Comparison of ENCODE assay signal across 1 cellular context in the genomic region with DNA sequence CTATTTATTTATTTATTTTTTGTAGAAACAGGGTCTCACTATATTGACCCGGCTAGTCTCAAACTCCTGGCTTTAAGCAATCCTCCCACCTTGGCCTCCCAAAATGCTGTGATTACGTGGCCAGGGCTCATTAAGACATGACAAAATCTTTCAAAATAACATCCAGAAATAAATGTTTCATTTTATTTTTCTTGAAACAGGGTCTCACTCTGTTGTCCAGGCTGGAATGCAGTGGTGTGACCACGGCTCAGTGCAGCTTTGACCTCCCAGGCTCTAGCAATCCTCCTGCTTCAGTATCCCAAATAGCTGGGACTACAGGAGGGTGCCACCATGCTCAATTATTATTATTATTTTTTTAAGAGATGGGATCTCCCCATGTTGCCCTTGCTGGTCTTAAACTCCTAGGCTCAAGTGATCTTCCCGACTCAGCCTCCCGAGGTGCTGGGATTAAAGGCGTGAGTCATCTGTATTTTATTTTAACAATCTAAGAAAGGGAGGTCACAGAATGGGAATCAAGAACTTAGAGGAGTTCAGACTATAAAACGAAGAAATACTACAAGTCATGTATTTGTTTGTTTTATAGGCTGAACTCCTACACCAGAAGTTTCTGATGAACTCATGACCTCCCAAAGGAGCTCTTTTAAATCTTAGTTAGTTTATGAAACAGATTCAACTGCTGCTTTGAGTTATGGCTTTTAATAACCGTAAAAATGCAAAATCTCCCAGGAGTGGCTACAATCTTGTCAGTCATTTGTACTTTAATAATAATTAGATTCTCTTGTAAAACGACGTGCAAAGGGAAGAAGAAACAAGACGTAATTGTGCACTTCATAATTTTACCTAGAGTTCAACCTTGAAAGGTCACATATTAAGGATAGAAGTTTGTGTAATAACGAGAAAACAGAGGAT.
A peak's percentile ranks its signal among the peaks of the same experiment; 100 is the strongest.
TF ChIP-seq lines count a peak whose summit lies in the region.

No MANE protein-coding gene starts in this region.

TF ChIP-seq in HEK293, 187 proteins besides CTCF, POLR2A, EP300 and RAD21 (continued from another document and continues in another):
- TF ChIP-seq, protein P1, sequence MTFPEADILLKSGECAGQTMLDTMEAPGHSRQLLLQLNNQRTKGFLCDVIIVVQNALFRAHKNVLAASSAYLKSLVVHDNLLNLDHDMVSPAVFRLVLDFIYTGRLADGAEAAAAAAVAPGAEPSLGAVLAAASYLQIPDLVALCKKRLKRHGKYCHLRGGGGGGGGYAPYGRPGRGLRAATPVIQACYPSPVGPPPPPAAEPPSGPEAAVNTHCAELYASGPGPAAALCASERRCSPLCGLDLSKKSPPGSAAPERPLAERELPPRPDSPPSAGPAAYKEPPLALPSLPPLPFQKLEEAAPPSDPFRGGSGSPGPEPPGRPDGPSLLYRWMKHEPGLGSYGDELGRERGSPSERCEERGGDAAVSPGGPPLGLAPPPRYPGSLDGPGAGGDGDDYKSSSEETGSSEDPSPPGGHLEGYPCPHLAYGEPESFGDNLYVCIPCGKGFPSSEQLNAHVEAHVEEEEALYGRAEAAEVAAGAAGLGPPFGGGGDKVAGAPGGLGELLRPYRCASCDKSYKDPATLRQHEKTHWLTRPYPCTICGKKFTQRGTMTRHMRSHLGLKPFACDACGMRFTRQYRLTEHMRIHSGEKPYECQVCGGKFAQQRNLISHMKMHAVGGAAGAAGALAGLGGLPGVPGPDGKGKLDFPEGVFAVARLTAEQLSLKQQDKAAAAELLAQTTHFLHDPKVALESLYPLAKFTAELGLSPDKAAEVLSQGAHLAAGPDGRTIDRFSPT (tag by site-specific recombination; IDR thresholded peaks at IDR 0.05), result peak; percentile 61; the same call in 1 of the 2 replicates
- no peak for TF ChIP-seq ZNF16 (tag by site-specific recombination; IDR thresholded peaks at IDR 0.05; ENCODE audit: low read depth)
- peak; percentile 40; the same call in 1 of the 2 replicates for TF ChIP-seq ZIC2 (tag by site-specific recombination; IDR thresholded peaks at IDR 0.05)
- TF ChIP-seq GLI4 (tag by site-specific recombination; IDR thresholded peaks at IDR 0.05), result no peak
- TF ChIP-seq ZNF558 (tag by site-specific recombination; IDR thresholded peaks at IDR 0.05), result no peak
- no peak for TF ChIP-seq ZNF394 (tag by site-specific recombination; IDR thresholded peaks at IDR 0.05; ENCODE audit: borderline replicate concordance)
- TF ChIP-seq OVOL3 (tag by site-specific recombination; IDR thresholded peaks at IDR 0.05), result no peak
- TF ChIP-seq, protein P2, sequence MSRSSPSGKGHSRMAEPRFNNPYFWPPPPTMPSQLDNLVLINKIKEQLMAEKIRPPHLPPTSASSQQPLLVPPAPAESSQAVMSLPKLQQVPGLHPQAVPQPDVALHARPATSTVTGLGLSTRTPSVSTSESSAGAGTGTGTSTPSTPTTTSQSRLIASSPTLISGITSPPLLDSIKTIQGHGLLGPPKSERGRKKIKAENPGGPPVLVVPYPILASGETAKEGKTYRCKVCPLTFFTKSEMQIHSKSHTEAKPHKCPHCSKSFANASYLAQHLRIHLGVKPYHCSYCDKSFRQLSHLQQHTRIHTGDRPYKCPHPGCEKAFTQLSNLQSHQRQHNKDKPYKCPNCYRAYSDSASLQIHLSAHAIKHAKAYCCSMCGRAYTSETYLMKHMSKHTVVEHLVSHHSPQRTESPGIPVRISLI (tag by site-specific recombination; IDR thresholded peaks at IDR 0.05), result no peak
- no peak for TF ChIP-seq HOXC10 (CRISPR knock-in tag; IDR thresholded peaks at IDR 0.05)
- TF ChIP-seq OSR2 (tag by site-specific recombination; IDR thresholded peaks at IDR 0.05), result 0 out of 2 replicates have a peak, but pooled peaks have one; percentile 8
- no peak for TF ChIP-seq ZNF266 (tag by site-specific recombination; IDR thresholded peaks at IDR 0.05; ENCODE audit: low read depth)
- TF ChIP-seq, protein P3, sequence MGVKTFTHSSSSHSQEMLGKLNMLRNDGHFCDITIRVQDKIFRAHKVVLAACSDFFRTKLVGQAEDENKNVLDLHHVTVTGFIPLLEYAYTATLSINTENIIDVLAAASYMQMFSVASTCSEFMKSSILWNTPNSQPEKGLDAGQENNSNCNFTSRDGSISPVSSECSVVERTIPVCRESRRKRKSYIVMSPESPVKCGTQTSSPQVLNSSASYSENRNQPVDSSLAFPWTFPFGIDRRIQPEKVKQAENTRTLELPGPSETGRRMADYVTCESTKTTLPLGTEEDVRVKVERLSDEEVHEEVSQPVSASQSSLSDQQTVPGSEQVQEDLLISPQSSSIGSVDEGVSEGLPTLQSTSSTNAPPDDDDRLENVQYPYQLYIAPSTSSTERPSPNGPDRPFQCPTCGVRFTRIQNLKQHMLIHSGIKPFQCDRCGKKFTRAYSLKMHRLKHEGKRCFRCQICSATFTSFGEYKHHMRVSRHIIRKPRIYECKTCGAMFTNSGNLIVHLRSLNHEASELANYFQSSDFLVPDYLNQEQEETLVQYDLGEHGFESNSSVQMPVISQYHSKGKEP (tag by site-specific recombination; IDR thresholded peaks at IDR 0.05), result no peak
- TF ChIP-seq ZNF335 (tag by site-specific recombination; conservative IDR thresholded peaks at IDR 0.05), result no peak
- TF ChIP-seq GLIS2 (tag by site-specific recombination; IDR thresholded peaks at IDR 0.05), result no peak
- no peak for TF ChIP-seq ZBTB8A (tag by site-specific recombination; IDR thresholded peaks at IDR 0.05)
- TF ChIP-seq ZNF544 (tag by site-specific recombination; IDR thresholded peaks at IDR 0.05), result no peak
- no peak for TF ChIP-seq HOXD13 (CRISPR knock-in tag; IDR thresholded peaks at IDR 0.05; ENCODE audit: borderline replicate concordance)
- no peak for TF ChIP-seq ZNF830 (tag by site-specific recombination; IDR thresholded peaks at IDR 0.05; ENCODE audit: low read depth)
- TF ChIP-seq ZNF530 (tag by site-specific recombination; IDR thresholded peaks at IDR 0.05; ENCODE audit: low read depth), result no peak
- peak; percentile 18; the same call in 1 of the 2 replicates for TF ChIP-seq GLIS1 (tag by site-specific recombination; IDR thresholded peaks at IDR 0.05)
- TF ChIP-seq ZNF302 (tag by site-specific recombination; IDR thresholded peaks at IDR 0.05; ENCODE audit: low read depth), result no peak
- no peak for TF ChIP-seq SETDB1 (IDR thresholded peaks at IDR 0.05; ENCODE audit: insufficient read length, low read length)
- no peak for TF ChIP-seq ZBTB7A (tag by site-specific recombination; IDR thresholded peaks at IDR 0.05; ENCODE audit: low read depth)
- TF ChIP-seq ZNF707 (tag by site-specific recombination; IDR thresholded peaks at IDR 0.05), result no peak
- TF ChIP-seq ZNF133 (tag by site-specific recombination; IDR thresholded peaks at IDR 0.05), result no peak
- no peak for TF ChIP-seq ZNF529 (tag by site-specific recombination; IDR thresholded peaks at IDR 0.05; ENCODE audit: insufficient replicate concordance)
- no peak for TF ChIP-seq ZNF514 (tag by site-specific recombination; IDR thresholded peaks at IDR 0.05)
- TF ChIP-seq ZNF660 (tag by site-specific recombination; IDR thresholded peaks at IDR 0.05), result no peak
- TF ChIP-seq, protein P4, sequence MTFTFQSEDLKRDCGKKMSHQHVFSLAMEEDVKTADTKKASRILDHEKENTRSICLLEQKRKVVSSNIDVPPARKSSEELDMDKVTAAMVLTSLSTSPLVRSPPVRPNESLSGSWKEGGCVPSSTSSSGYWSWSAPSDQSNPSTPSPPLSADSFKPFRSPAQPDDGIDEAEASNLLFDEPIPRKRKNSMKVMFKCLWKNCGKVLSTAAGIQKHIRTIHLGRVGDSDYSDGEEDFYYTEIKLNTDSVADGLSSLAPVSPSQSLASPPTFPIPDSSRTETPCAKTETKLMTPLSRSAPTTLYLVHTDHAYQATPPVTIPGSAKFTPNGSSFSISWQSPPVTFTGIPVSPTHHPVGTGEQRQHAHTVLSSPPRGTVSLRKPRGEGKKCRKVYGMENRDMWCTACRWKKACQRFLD (tag by site-specific recombination; IDR thresholded peaks at IDR 0.05), result no peak
- no peak for TF ChIP-seq ZNF548 (tag by site-specific recombination; IDR thresholded peaks at IDR 0.05)
- TF ChIP-seq, protein P5, sequence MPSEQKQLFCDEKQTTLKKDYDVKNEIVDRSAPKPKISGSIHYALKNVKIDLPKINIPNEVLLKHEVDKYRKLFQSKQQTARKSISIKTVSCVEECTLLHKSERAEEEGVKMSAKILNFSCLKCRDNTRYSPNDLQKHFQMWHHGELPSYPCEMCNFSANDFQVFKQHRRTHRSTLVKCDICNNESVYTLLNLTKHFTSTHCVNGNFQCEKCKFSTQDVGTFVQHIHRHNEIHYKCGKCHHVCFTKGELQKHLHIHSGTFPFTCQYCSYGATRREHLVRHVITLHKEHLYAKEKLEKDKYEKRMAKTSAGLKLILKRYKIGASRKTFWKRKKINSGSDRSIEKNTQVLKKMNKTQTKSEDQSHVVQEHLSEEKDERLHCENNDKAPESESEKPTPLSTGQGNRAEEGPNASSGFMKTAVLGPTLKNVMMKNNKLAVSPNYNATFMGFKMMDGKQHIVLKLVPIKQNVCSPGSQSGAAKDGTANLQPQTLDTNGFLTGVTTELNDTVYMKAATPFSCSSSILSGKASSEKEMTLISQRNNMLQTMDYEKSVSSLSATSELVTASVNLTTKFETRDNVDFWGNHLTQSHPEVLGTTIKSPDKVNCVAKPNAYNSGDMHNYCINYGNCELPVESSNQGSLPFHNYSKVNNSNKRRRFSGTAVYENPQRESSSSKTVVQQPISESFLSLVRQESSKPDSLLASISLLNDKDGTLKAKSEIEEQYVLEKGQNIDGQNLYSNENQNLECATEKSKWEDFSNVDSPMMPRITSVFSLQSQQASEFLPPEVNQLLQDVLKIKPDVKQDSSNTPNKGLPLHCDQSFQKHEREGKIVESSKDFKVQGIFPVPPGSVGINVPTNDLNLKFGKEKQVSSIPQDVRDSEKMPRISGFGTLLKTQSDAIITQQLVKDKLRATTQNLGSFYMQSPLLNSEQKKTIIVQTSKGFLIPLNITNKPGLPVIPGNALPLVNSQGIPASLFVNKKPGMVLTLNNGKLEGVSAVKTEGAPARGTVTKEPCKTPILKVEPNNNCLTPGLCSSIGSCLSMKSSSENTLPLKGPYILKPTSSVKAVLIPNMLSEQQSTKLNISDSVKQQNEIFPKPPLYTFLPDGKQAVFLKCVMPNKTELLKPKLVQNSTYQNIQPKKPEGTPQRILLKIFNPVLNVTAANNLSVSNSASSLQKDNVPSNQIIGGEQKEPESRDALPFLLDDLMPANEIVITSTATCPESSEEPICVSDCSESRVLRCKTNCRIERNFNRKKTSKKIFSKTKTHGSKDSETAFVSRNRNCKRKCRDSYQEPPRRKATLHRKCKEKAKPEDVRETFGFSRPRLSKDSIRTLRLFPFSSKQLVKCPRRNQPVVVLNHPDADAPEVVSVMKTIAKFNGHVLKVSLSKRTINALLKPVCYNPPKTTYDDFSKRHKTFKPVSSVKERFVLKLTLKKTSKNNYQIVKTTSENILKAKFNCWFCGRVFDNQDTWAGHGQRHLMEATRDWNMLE (tag by site-specific recombination; conservative IDR thresholded peaks at IDR 0.05; ENCODE audit: low read depth), result no peak
- TF ChIP-seq, protein P6, sequence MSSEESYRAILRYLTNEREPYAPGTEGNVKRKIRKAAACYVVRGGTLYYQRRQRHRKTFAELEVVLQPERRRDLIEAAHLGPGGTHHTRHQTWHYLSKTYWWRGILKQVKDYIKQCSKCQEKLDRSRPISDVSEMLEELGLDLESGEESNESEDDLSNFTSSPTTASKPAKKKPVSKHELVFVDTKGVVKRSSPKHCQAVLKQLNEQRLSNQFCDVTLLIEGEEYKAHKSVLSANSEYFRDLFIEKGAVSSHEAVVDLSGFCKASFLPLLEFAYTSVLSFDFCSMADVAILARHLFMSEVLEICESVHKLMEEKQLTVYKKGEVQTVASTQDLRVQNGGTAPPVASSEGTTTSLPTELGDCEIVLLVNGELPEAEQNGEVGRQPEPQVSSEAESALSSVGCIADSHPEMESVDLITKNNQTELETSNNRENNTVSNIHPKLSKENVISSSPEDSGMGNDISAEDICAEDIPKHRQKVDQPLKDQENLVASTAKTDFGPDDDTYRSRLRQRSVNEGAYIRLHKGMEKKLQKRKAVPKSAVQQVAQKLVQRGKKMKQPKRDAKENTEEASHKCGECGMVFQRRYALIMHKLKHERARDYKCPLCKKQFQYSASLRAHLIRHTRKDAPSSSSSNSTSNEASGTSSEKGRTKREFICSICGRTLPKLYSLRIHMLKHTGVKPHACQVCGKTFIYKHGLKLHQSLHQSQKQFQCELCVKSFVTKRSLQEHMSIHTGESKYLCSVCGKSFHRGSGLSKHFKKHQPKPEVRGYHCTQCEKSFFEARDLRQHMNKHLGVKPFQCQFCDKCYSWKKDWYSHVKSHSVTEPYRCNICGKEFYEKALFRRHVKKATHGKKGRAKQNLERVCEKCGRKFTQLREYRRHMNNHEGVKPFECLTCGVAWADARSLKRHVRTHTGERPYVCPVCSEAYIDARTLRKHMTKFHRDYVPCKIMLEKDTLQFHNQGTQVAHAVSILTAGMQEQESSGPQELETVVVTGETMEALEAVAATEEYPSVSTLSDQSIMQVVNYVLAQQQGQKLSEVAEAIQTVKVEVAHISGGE (tag by site-specific recombination; conservative IDR thresholded peaks at IDR 0.05; ENCODE audit: low read depth), result no peak
- TF ChIP-seq ZFP41 (tag by site-specific recombination; IDR thresholded peaks at IDR 0.05; ENCODE audit: borderline replicate concordance), result no peak
- peak; percentile 83 for TF ChIP-seq WT1 (tag by site-specific recombination; IDR thresholded peaks at IDR 0.05)
- 0 out of 2 replicates have a peak, but pooled peaks have one; percentile 13 for TF ChIP-seq GLI2 (tag by site-specific recombination; IDR thresholded peaks at IDR 0.05; ENCODE audit: borderline replicate concordance, low read depth)
- peak; percentile 92 for TF ChIP-seq ZNF121 (tag by site-specific recombination; IDR thresholded peaks at IDR 0.05)
- TF ChIP-seq, protein P7, sequence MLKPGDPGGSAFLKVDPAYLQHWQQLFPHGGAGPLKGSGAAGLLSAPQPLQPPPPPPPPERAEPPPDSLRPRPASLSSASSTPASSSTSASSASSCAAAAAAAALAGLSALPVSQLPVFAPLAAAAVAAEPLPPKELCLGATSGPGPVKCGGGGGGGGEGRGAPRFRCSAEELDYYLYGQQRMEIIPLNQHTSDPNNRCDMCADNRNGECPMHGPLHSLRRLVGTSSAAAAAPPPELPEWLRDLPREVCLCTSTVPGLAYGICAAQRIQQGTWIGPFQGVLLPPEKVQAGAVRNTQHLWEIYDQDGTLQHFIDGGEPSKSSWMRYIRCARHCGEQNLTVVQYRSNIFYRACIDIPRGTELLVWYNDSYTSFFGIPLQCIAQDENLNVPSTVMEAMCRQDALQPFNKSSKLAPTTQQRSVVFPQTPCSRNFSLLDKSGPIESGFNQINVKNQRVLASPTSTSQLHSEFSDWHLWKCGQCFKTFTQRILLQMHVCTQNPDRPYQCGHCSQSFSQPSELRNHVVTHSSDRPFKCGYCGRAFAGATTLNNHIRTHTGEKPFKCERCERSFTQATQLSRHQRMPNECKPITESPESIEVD (tag by site-specific recombination; IDR thresholded peaks at IDR 0.05), result peak; percentile 95
- no peak for TF ChIP-seq SCRT1 (tag by site-specific recombination; IDR thresholded peaks at IDR 0.05; ENCODE audit: borderline replicate concordance)
- no peak for TF ChIP-seq ZNF324 (tag by site-specific recombination; IDR thresholded peaks at IDR 0.05)
- TF ChIP-seq ZNF221 (tag by site-specific recombination; IDR thresholded peaks at IDR 0.05; ENCODE audit: borderline replicate concordance), result no peak
- no peak for TF ChIP-seq PRDM1 (tag by site-specific recombination; IDR thresholded peaks at IDR 0.05)
- TF ChIP-seq KLF9 (tag by site-specific recombination; IDR thresholded peaks at IDR 0.05; ENCODE audit: low read depth), result no peak
- TF ChIP-seq BCL11A (tag by site-specific recombination; IDR thresholded peaks at IDR 0.05; ENCODE audit: low read depth), result no peak
- no peak for TF ChIP-seq ZSCAN16 (tag by site-specific recombination; IDR thresholded peaks at IDR 0.05)
- no peak for TF ChIP-seq ZNF555 (tag by site-specific recombination; conservative IDR thresholded peaks at IDR 0.05)
